In the genomic region with DNA sequence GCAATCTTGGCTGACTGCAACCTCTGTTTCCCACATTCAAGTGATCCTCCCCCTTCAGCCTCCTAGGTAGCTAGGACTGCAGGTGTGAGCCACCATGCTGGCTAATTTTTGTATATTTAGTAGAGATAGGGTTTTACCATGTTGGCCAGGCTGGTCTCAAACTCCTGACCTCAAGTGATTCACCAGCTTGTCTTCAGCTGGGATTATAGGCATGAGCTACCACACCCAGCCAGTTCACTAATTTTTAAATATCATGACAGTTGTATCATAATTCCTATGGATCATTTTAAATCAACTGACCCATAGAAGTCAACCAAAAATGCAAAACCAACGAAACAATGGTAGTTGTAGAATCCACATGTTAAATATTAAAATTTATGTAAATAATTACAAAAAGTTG, we compare ENCODE assay signal across 22 cellular contexts.
"Had no signal": no experiment of that assay in that cellular context is flagged by ENCODE, and none has a peak within 500 bp of the region (broad histone marks: within the 10 kb centered on the region; RNA-seq: fewer than 3 reads in every experiment).

No MANE protein-coding gene starts in this region.

- H3K27me3 ChIP-seq: breast epithelium, gastroesophageal sphincter, sigmoid colon, stomach, tibial nerve had no signal

- H3K4me1 ChIP-seq: breast epithelium had no signal

- ATAC-seq: activated CD8-positive, alpha-beta T cell treated with anti-CD3 and anti-CD28 coated beads for 36 hours; activated naive CD8-positive, alpha-beta T cell treated with anti-CD3 and anti-CD28 coated beads, Interleukin-2, amount 50 U/mL, for 24 hours; gastroesophageal sphincter; natural killer cell treated with Interleukin-12 subunit alpha and Interleukin-12 subunit beta and Interleukin-15 and Interleukin-18, amount 100 ng/mL, for 72 hours; stimulated activated naive B cell treated with anti-CD40 and anti-IgM and Interleukin-4, amounts not matched to agents 10 μg/mL and 1 μg/mL and 100 μg/mL, for 72 hours; WTC11 had no signal

- H3K36me3 ChIP-seq: breast epithelium, gastroesophageal sphincter, sigmoid colon, stomach, tibial nerve had no signal

- H3K4me3 ChIP-seq: breast epithelium, gastroesophageal sphincter, lung, sigmoid colon, smooth muscle cell, stomach, tibial nerve had no signal

- H3K9me3 ChIP-seq: breast epithelium, gastroesophageal sphincter, sigmoid colon, stomach, tibial nerve had no signal

- H3K27ac ChIP-seq: breast epithelium, gastroesophageal sphincter, sigmoid colon, tibial nerve had no signal

- DNase-seq: activated CD4-positive, alpha-beta T cell treated with anti-CD3 and anti-CD28 coated beads for 1 hour; activated CD4-positive, alpha-beta T cell treated with anti-CD3 and anti-CD28 coated beads, Interleukin-2, amount 50 U/mL, for 1 hour; activated CD8-positive, alpha-beta T cell treated with anti-CD3 and anti-CD28 coated beads for 36 hours; activated naive CD8-positive, alpha-beta T cell treated with anti-CD3 and anti-CD28 coated beads, Interleukin-2, amount 50 U/mL, for 24 hours; activated T-cell treated with anti-CD3 and anti-CD28 coated beads, Interleukin-2, amount 50 U/mL, for 48 hours; amygdala; effector CD4-positive, alpha-beta T cell; mesendoderm; posterior cingulate gyrus; sigmoid colon; stimulated activated CD4-positive, alpha-beta T cell treated with anti-CD3 and anti-CD28 coated beads, Interleukin-1b, Interleukin-23, amount 100 ng/mL, for 48 hours; stimulated activated CD4-positive, alpha-beta T cell treated with anti-CD3 and anti-CD28 coated beads, Interleukin-4, amount 100 ng/mL, for 4 hours; stimulated activated naive B cell treated with anti-CD40 and anti-IgM and Interleukin-4, amounts not matched to agents 10 μg/mL and 1 μg/mL and 100 μg/mL, for 72 hours; stomach; T-helper 2 cell had no signal

- H3K4me2 ChIP-seq: smooth muscle cell had no signal
